Comparison of ENCODE assay signal across 24 cellular contexts in the genomic region with DNA sequence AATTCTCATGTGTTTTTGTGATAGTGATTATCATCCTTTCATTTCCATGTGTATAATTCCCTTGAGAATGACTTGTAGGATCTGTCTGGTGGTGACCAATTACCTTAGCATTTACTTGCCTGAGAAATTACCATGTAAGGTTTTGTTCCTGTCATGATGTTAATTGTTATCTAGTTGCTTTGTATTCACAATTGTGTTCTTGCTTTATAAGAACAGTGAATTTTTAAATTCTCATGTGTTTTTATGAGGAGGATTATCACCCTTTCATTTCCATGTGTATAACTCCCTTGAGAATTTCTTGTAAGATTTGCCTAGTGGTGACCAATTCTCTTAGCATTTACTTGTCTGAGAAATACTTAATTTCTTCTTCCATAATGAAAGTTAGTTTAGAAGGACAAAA.
"Had no signal": no experiment of that assay in that cellular context is flagged by ENCODE, and none has a peak within 500 bp of the region (broad histone marks: within the 10 kb centered on the region; RNA-seq: fewer than 3 reads in every experiment).

No MANE protein-coding gene starts in this region.

- DNase-seq: dermis blood vessel endothelial cell; dorsolateral prefrontal cortex; effector CD4-positive, alpha-beta T cell; effector memory CD4-positive, alpha-beta T cell; foreskin keratinocyte; heart left ventricle; hypothalamus; immature natural killer cell; left cardiac atrium; left lung; left ventricle myocardium superior; lower lobe of right lung; mesenchymal stem cell; mucosa of descending colon; naive B cell had no signal

- H3K4me1 ChIP-seq: esophagus muscularis mucosa, foreskin keratinocyte, gastroesophageal sphincter, heart left ventricle, left lung, lower lobe of right lung had no signal

- H3K4me3 ChIP-seq: coronary artery, dorsolateral prefrontal cortex, esophagus muscularis mucosa, gastroesophageal sphincter, heart left ventricle, hepatocyte, left lung, lower lobe of right lung, mucosa of descending colon had no signal

- H3K4me2 ChIP-seq: hepatocyte had no signal

- H3K27me3 ChIP-seq: esophagus muscularis mucosa, foreskin keratinocyte, gastroesophageal sphincter, heart left ventricle, hepatocyte, left lung had no signal

- FAIRE-seq: colon, endothelial cell of umbilical vein, frontal cortex, islet of Langerhans, keratinocyte had no signal

- H2AFZ ChIP-seq: hepatocyte had no signal

- H3K79me2 ChIP-seq: hepatocyte had no signal

- H3K36me3 ChIP-seq: esophagus muscularis mucosa, gastroesophageal sphincter, heart left ventricle, left lung, lower lobe of right lung had no signal

- ATAC-seq: foreskin keratinocyte, gastroesophageal sphincter, heart left ventricle, left cardiac atrium, left lung, left ventricle myocardium superior, lower lobe of right lung, mucosa of descending colon had no signal

- H3K27ac ChIP-seq: coronary artery, dorsolateral prefrontal cortex, esophagus muscularis mucosa, foreskin keratinocyte, gastroesophageal sphincter, heart left ventricle, hepatocyte, left lung, lower lobe of right lung had no signal

- H3K9me3 ChIP-seq: esophagus muscularis mucosa, gastroesophageal sphincter, left lung, lower lobe of right lung, mucosa of descending colon had no signal
